In genomic region chr4:190020790-190021717, GRCh38 we compare ENCODE assay signal across 1 cellular context.
TF ChIP-seq lines count a peak whose summit lies in the region.

No MANE protein-coding gene starts in this region.

TF ChIP-seq in WTC11, 78 proteins besides CTCF, POLR2A, EP300 and RAD21 (continued from another document):
- TF ChIP-seq ARID4B (CRISPR knock-in tag; IDR thresholded peaks at IDR 0.05; ENCODE audit: borderline replicate concordance), result no peak
- no peak for TF ChIP-seq ERG (CRISPR knock-in tag; IDR thresholded peaks at IDR 0.05)
- TF ChIP-seq SOX15 (CRISPR knock-in tag; IDR thresholded peaks at IDR 0.05), result no peak
- TF ChIP-seq MYBL2 (CRISPR knock-in tag; IDR thresholded peaks at IDR 0.05), result no peak
- TF ChIP-seq MXD4 (CRISPR knock-in tag; IDR thresholded peaks at IDR 0.05; ENCODE audit: borderline replicate concordance), result no peak
